ENCODE assay signal across 23 cellular contexts in the genomic region with DNA sequence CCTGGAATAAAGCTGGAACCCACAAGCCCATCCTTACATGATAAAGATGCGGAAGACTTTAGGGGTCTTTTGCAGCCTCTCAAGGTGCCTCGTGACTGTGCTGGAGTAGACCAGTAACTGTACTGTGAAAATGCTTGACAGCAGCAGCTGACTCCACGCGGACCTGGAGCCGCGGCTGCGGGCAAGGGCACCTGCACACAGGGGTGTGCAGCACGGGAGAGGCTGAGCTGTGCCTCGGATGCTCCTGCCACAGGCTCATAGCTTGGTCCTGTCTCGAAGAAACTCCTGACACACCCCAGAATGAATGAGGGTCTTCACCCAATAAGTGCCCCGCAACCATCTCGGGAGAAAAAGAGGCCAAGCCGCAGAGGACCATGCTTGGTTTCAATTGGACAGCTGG.
"Had no signal": no experiment of that assay in that cellular context is flagged by ENCODE, and none has a peak within 500 bp of the region (broad histone marks: within the 10 kb centered on the region; RNA-seq: fewer than 3 reads in every experiment).

No MANE protein-coding gene starts in this region.

- H3K27me3 ChIP-seq: body of pancreas, cardiac muscle cell, testis had no signal

- DNase-seq: activated CD4-positive, alpha-beta T cell treated with anti-CD3 and anti-CD28 coated beads for 1 hour; activated CD4-positive, alpha-beta T cell treated with anti-CD3 and anti-CD28 coated beads, Interleukin-2, amount 50 U/mL, for 1 hour; activated gamma-delta T cell treated with Interleukin-2 at 50 U/mL for 16 hours; activated T-cell treated with anti-CD3 and anti-CD28 coated beads for 4 hours; anterior cingulate cortex; dermis blood vessel endothelial cell; effector CD8-positive, alpha-beta T cell; foreskin keratinocyte; kidney; lower lobe of right lung; mesendoderm; naive B cell; occipital lobe; stimulated activated CD4-positive, alpha-beta T cell treated with anti-CD3 and anti-CD28 coated beads, Interleukin-15, amount 100 ng/mL, for 24 hours; T-helper 9 cell; testis; trophoblast cell had no signal

- H3K36me3 Mint-ChIP-seq: activated naive CD4-positive, alpha-beta T cell treated with anti-CD3 and anti-CD28 coated beads, Interleukin-2, amount 50 U/mL, for 24 hours; stimulated activated memory B cell treated with anti-CD40 and anti-IgM and Interleukin-4, amounts not matched to agents 10 μg/mL and 1 μg/mL and 100 μg/mL, for 72 hours had no signal

- H3K4me1 Mint-ChIP-seq: activated naive CD4-positive, alpha-beta T cell treated with anti-CD3 and anti-CD28 coated beads, Interleukin-2, amount 50 U/mL, for 24 hours had no signal

- H3K36me3 ChIP-seq: cardiac muscle cell, lower lobe of right lung had no signal

- H3K9me3 Mint-ChIP-seq: activated naive CD4-positive, alpha-beta T cell treated with anti-CD3 and anti-CD28 coated beads, Interleukin-2, amount 50 U/mL, for 24 hours had no signal

- H3K4me3 ChIP-seq: body of pancreas, cardiac muscle cell, lower lobe of right lung, smooth muscle cell, testis had no signal

- H3K27ac Mint-ChIP-seq: activated naive CD4-positive, alpha-beta T cell treated with anti-CD3 and anti-CD28 coated beads, Interleukin-2, amount 50 U/mL, for 24 hours; naive B cell; stimulated activated memory B cell treated with anti-CD40 and anti-IgM and Interleukin-4, amounts not matched to agents 10 μg/mL and 1 μg/mL and 100 μg/mL, for 72 hours had no signal

- H3K4me1 ChIP-seq: foreskin keratinocyte, lower lobe of right lung, testis had no signal

- H3K4me3 Mint-ChIP-seq: activated naive CD4-positive, alpha-beta T cell treated with anti-CD3 and anti-CD28 coated beads, Interleukin-2, amount 50 U/mL, for 24 hours; stimulated activated memory B cell treated with anti-CD40 and anti-IgM and Interleukin-4, amounts not matched to agents 10 μg/mL and 1 μg/mL and 100 μg/mL, for 72 hours had no signal

- ATAC-seq: foreskin keratinocyte; lower lobe of right lung; sciatic nerve; stimulated activated memory B cell treated with anti-CD40 and anti-IgM and Interleukin-4, amounts not matched to agents 10 μg/mL and 1 μg/mL and 100 μg/mL, for 72 hours had no signal

- H3K9me3 ChIP-seq: testis had no signal

- H3K27ac ChIP-seq: cardiac muscle cell, foreskin keratinocyte, lower lobe of right lung, testis had no signal

- H3K4me2 ChIP-seq: smooth muscle cell had no signal
